In the genomic region with DNA sequence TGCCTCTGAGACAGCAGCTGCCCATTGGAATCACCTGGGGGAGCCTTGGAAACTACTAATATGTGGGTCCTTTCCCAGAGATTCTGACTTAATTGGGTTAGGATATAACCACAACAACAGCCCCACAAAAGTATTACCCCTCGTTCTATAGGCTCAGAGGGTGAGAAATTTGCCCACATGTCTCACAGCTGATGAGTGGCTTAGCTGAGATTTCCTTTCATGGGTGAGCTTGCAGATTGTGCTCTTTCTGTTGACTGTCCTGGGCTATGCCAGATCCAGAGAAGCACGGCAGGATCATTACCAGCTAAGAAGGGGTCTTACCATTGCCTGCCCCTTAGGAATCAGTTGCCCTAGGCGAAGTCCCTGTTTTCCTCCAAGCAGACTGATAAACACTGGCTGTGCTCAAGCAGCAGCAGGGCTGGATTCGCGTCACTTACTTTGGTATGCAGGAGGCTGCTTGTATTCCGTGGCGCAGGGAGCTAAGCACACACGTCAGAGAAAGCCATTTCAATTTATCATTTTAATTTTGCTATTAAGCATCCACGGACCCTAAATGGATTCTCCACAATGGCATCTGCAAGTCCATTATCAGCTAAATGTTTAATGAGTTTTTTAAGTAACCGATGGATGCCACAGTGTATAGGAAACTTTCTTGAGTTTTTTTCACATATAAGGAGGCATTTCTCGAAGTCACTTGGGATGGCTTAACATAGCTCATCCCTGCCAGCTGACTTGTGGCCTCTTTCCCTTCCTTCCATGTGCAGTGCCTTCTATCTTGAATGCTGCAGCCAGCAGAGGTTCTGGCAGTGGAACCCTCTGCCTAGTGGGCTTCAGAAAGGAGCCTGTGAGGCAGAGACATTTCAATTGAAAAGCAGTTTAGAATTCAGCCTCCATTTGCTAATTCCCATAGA, we compare ENCODE assay signal across 12 cellular contexts. TPM values are rescaled to one million over a fixed set of nuclear protein-coding genes. Genes with fewer than 3 reads are reported as not detected.
DNase-seq lines count a peak whose midpoint lies in the region; ATAC-seq, FAIRE-seq and TF ChIP-seq lines count a peak whose summit lies in the region.
"Had no signal": no experiment of that assay in that cellular context is flagged by ENCODE, and none has a peak within 500 bp of the region (broad histone marks: within the 10 kb centered on the region; RNA-seq: fewer than 3 reads in every experiment).

No MANE protein-coding gene starts in this region.

- H2AFZ ChIP-seq in astrocyte (ENCODE audit: low read depth, low read length) = no peak overlapping the region

- no peak overlapping the region for H3K27ac Mint-ChIP-seq in astrocyte (ENCODE audit: unreplicated experiment)
- H3K27ac Mint-ChIP-seq: CD8-positive, alpha-beta memory T cell had no signal

- in situ Hi-C loops in ACHN (cut with HindIII; ENCODE audit: low pct_ligation_motif_present, low pct_unique_long_range_greater_than_20kb, low sequenced_read_pairs) = no loop called here

- H3K4me1 ChIP-seq in astrocyte (ENCODE audit: insufficient read depth, low read length) (peaks cover 36% of the 10 kb centered on the region), heart right ventricle (peaks cover 0 to 25% (median 9%) of the 10 kb centered on the region in 9 donors), rectal smooth muscle tissue (ENCODE audit: control insufficient read depth, insufficient read depth, low read length) (peaks cover 63% of the 10 kb centered on the region)

- no peaks in the 10 kb centered on the region for H3K27me3 Mint-ChIP-seq in astrocyte (ENCODE audit: low read depth, unreplicated experiment)

- H3K27ac ChIP-seq in astrocyte (ENCODE audit: low read depth, low read length) (peak overlapping the region; percentile 57), heart right ventricle (peak overlapping the region in 6 of 10 donors; percentile 2 to 49 (median 37)), rectal smooth muscle tissue (ENCODE audit: low read depth, low read length) (peak overlapping the region; percentile 94)

- peaks cover 95% of the 10 kb centered on the region for H3K79me2 ChIP-seq in astrocyte (ENCODE audit: insufficient read depth, low read length)

- no peaks in the 10 kb centered on the region for H3K9me3 Mint-ChIP-seq in astrocyte (ENCODE audit: unreplicated experiment)
- H3K9me3 Mint-ChIP-seq: CD8-positive, alpha-beta memory T cell had no signal

- H3K9ac ChIP-seq in astrocyte (ENCODE audit: low read length) = peak overlapping the region; percentile 64
- no peak overlapping the region for H3K9ac ChIP-seq in rectal smooth muscle tissue (ENCODE audit: low read length)

- TF ChIP-seq CTCF in astrocyte (IDR thresholded peaks at IDR 0.05; ENCODE audit: insufficient read depth, low read depth, low read length) = no peak
- TF ChIP-seq CTCF in heart right ventricle (IDR thresholded peaks at IDR 0.05) = no peak

- 47 to 48% methylated on average over 11 of the region's 11 CpGs for WGBS in heart right ventricle, 2 donors

- H4K20me1 ChIP-seq in astrocyte (ENCODE audit: insufficient read depth, low read length) = peaks cover 64% of the 10 kb centered on the region

- intact Hi-C loops in heart right ventricle (cut with DNase I) = no loop called here

- peak in 7 of 8 donors; percentile 61 to 90 (median 85) for ATAC-seq in heart right ventricle
- ATAC-seq in HG03280 (IDR thresholded peaks at IDR 0.05; ENCODE audit: unreplicated experiment) = no peak

- no peaks in the 10 kb centered on the region for H3K27me3 ChIP-seq in astrocyte (ENCODE audit: insufficient read depth, low read length)
- peaks cover 0 to 3% (median 0%) of the 10 kb centered on the region in 7 donors for H3K27me3 ChIP-seq in heart right ventricle
- no peaks in the 10 kb centered on the region for H3K27me3 ChIP-seq in rectal smooth muscle tissue (ENCODE audit: control insufficient read depth, insufficient read depth, low read length)

- H3K36me3 ChIP-seq in astrocyte (ENCODE audit: insufficient read depth, low read length) (no peaks in the 10 kb centered on the region), heart right ventricle (no peaks in the 10 kb centered on the region), rectal smooth muscle tissue (ENCODE audit: control insufficient read depth, insufficient read depth, low read length) (no peaks in the 10 kb centered on the region)

- H3K4me2 ChIP-seq in astrocyte (ENCODE audit: low read length) = peak overlapping the region; percentile 57

- H3K4me1 Mint-ChIP-seq in astrocyte (ENCODE audit: low read depth, unreplicated experiment) = peaks cover 23% of the 10 kb centered on the region

- H3K4me3 ChIP-seq in astrocyte (ENCODE audit: insufficient read depth, low read depth, low read length) (no peak overlapping the region), heart right ventricle (no peak overlapping the region), rectal smooth muscle tissue (ENCODE audit: low read length) (no peak overlapping the region)

- no peak overlapping the region for H3K4me3 Mint-ChIP-seq in astrocyte (ENCODE audit: unreplicated experiment)

- peaks cover 2% of the 10 kb centered on the region for H3K36me3 Mint-ChIP-seq in astrocyte (ENCODE audit: low read depth, unreplicated experiment)
- H3K36me3 Mint-ChIP-seq: CD8-positive, alpha-beta memory T cell had no signal

- FAIRE-seq in astrocyte (lab: Jason Lieb, UNC) = no peak

- peak; percentile 22 for DNase-seq in Ammon's horn (ENCODE audit: low spot score)
- DNase-seq in astrocyte (ENCODE audit: low read depth) = peak; percentile 88
- DNase-seq in heart right ventricle = peak; percentile 31 to 34
- no peak for DNase-seq in NCI-H1436 (lab: John Stamatoyannopoulos, UW)
- no peak for DNase-seq in NCI-H1048 (lab: John Stamatoyannopoulos, UW)
- DNase-seq in ACHN = no peak
- DNase-seq: activated T-cell treated with anti-CD3 and anti-CD28 coated beads, Interleukin-2, amount 50 U/mL, for 1 hour; CD8-positive, alpha-beta memory T cell; NCI-H345; T-helper 1 cell had no signal

- H3K9me3 ChIP-seq in astrocyte (ENCODE audit: insufficient read depth, low read depth, low read length) = no peaks in the 10 kb centered on the region
- no peaks in the 10 kb centered on the region for H3K9me3 ChIP-seq in heart right ventricle

RNA-seq across cellular contexts. Expression of a gene that starts 51.6 kb away (rescaled TPM):
- total RNA-seq in astrocyte = 76.1 and 115 TPM in 2 replicates
- total RNA-seq in heart right ventricle = 10 to 100 TPM in 9 of 10 donors, 1 to 10 TPM in 1; 9.9 to 43.3 (median 13.2) TPM
- 1 to 10 TPM; 5.7 to 6.0 TPM for polyA plus RNA-seq in heart right ventricle

Comparison
In these comparisons a context has a peak if more than half of its experiments do, and no peak if none do; other contexts are left out.
1. DNase-seq: peak in Ammon's horn (single experiment), astrocyte (single experiment) and heart right ventricle (2 of 2); none in NCI-H1436 (single experiment), NCI-H1048 (single experiment) and ACHN (single experiment).
2. H3K27ac ChIP-seq: peak in every context shown above with its lines; median percentile 94 in rectal smooth muscle tissue; 57 in astrocyte; 37 in heart right ventricle.